Comparison of ENCODE assay signal across 22 cellular contexts in the genomic region with DNA sequence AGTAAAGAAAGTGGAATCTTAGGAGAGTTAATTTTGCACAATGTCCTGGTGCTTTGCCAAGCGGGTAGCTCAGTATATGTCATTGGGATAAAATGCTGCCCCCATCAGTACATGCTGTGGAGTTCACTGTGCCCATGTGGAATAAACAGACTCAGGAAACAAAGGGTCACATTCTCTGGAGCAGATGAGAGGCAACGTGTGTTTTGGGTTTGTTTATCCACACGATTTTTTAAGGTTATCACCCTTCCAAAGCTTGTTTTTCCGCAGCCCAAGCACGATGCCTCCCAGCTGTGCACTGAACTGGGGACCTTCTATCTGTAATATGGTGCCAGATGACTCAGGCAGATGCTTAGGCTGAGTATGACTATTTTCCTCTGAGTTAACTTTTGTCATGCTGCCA. TPM values are rescaled to one million over a fixed set of nuclear protein-coding genes. Genes with fewer than 3 reads are reported as not detected.
DNase-seq lines count a peak whose midpoint lies in the region; ATAC-seq, FAIRE-seq and TF ChIP-seq lines count a peak whose summit lies in the region.
"Had no signal": no experiment of that assay in that cellular context is flagged by ENCODE, and none has a peak within 500 bp of the region (broad histone marks: within the 10 kb centered on the region; RNA-seq: fewer than 3 reads in every experiment).

No MANE protein-coding gene starts in this region.

- intact Hi-C loops in HCT116 (cut with micrococcal nuclease) (no loop called here), endothelial cell of umbilical vein (cut with micrococcal nuclease) (no loop called here)
- intact Hi-C loops in activated CD8-positive, alpha-beta T cell treated with anti-CD3 and anti-CD28 coated beads for 36 hours (cut with micrococcal nuclease) = no loop called here

- H3K4me2 ChIP-seq in HCT116 (ENCODE audit: low read length) (no peak overlapping the region), endothelial cell of umbilical vein (ENCODE audit: insufficient read depth, low read length) (peak overlapping the region; percentile 29), neural progenitor cell (no peak overlapping the region)

- RAD21 ChIA-PET in HCT116 (lab: Charles Lee; ENCODE audit: low non-redundant PET in 1 of 2, low total read pairs in 2 of 2, uncharacterized antibody in 2 of 2, unreplicated experiment in 2 of 2) = no interaction called here

- H3F3A ChIP-seq in neural progenitor cell (ENCODE audit: low read depth) = no peaks in the 10 kb centered on the region

- CTCF ChIA-PET in HCT116 (lab: Charles Lee) (interaction anchor here (0.9 kb wide), 1 partner anchor 74 kb away, joined by 3 read pairs; no protein-coding TSS in a partner anchor), endothelial cell of umbilical vein (lab: Charles Lee) (interaction anchor here (0.9 to 1.4 kb wide), 2 partner anchors 12 to 74 kb away, joined by 3 to 4 read pairs; no protein-coding TSS in a partner anchor)
- CTCF ChIA-PET in activated naive CD4-positive, alpha-beta T cell treated with anti-CD3 and anti-CD28 coated beads, Interleukin-2, amount 10 ng/mL, durations not matched to agents 7 days and 5 days (lab: Charles Lee) = no interaction called here
- CTCF ChIA-PET in activated CD8-positive, alpha-beta T cell treated with anti-CD3 and anti-CD28 coated beads for 36 hours (lab: Charles Lee) = no interaction called here

- H3K4me3 ChIP-seq in HCT116 (replicated peaks in 1 of 2; ENCODE audit: low read depth in 1 of 2, low read length in 2 of 2) (no peak overlapping the region), endothelial cell of umbilical vein (replicated peaks in 1 of 3; ENCODE audit: insufficient read depth in 1 of 3, low read depth in 1 of 3, low read length in 3 of 3) (no peak overlapping the region), neural progenitor cell (no peak overlapping the region)
- H3K4me3 ChIP-seq: pancreas, testis had no signal

- H4K20me1 ChIP-seq in HCT116 (ENCODE audit: insufficient read depth) (no peaks in the 10 kb centered on the region), endothelial cell of umbilical vein (replicated peaks; ENCODE audit: control insufficient read depth, extremely low read depth, insufficient read depth, low read length) (no peaks in the 10 kb centered on the region), neural progenitor cell (ENCODE audit: low read depth) (no peaks in the 10 kb centered on the region)

- no peaks in the 10 kb centered on the region for H3K9me3 Mint-ChIP-seq in neural progenitor cell
- no peaks in the 10 kb centered on the region for H3K9me3 Mint-ChIP-seq in activated naive CD4-positive, alpha-beta T cell treated with anti-CD3 and anti-CD28 coated beads, Interleukin-2, amount 10 ng/mL, durations not matched to agents 7 days and 5 days
- H3K9me3 Mint-ChIP-seq in activated CD8-positive, alpha-beta T cell treated with anti-CD3 and anti-CD28 coated beads for 36 hours = no peaks in the 10 kb centered on the region
- H3K9me3 Mint-ChIP-seq: activated naive CD8-positive, alpha-beta T cell treated with anti-CD3 and anti-CD28 coated beads, Interleukin-2, amount 50 U/mL, for 24 hours; activated T-cell treated with anti-CD3 and anti-CD28 coated beads, Interleukin-2, amount 50 U/mL, for 24 hours had no signal

- H3K27me3 ChIP-seq in HCT116 (ENCODE audit: insufficient read depth, low read length) (no peaks in the 10 kb centered on the region), endothelial cell of umbilical vein (ENCODE audit: control insufficient read depth in 2 of 2, insufficient read depth in 2 of 2, low read length in 2 of 2) (no peaks in the 10 kb centered on the region), neural progenitor cell (no peaks in the 10 kb centered on the region)
- H3K27me3 ChIP-seq: pancreas, testis had no signal

- no peak overlapping the region for H2AFZ ChIP-seq in HCT116 (ENCODE audit: low read depth, low read length, poor library complexity, severe bottlenecking)
- peak overlapping the region; percentile 64 for H2AFZ ChIP-seq in endothelial cell of umbilical vein (ENCODE audit: low read depth, low read length)
- peak overlapping the region; percentile 85 for H2AFZ ChIP-seq in neural progenitor cell (replicated peaks)

- TF ChIP-seq CTCF in HCT116 (IDR thresholded peaks at IDR 0.05 in 2 of 3, conservative IDR thresholded peaks at IDR 0.05 in 1 of 3; ENCODE audit: borderline replicate concordance in 1 of 3, insufficient read depth in 1 of 3, low read depth in 2 of 3, low read length in 2 of 3) = peak in 1 of 3 experiments; percentile 5; a peak in 2 of 6 replicates
- TF ChIP-seq CTCF in endothelial cell of umbilical vein (IDR thresholded peaks at IDR 0.05; ENCODE audit: extremely low read depth in 1 of 2, insufficient read depth in 1 of 2, low read depth in 1 of 2, low read length in 2 of 2) = peak in 1 of 2 donors; percentile 11
- no peak for TF ChIP-seq CTCF in neural progenitor cell (IDR thresholded peaks at IDR 0.05)
- TF ChIP-seq CTCF in activated CD8-positive, alpha-beta T cell treated with anti-CD3 and anti-CD28 coated beads for 36 hours (IDR thresholded peaks at IDR 0.05) = no peak

- H3K4me1 Mint-ChIP-seq in neural progenitor cell = no peaks in the 10 kb centered on the region
- no peaks in the 10 kb centered on the region for H3K4me1 Mint-ChIP-seq in activated naive CD4-positive, alpha-beta T cell treated with anti-CD3 and anti-CD28 coated beads, Interleukin-2, amount 10 ng/mL, durations not matched to agents 7 days and 5 days
- H3K4me1 Mint-ChIP-seq in activated CD8-positive, alpha-beta T cell treated with anti-CD3 and anti-CD28 coated beads for 36 hours (ENCODE audit: low read depth) = no peaks in the 10 kb centered on the region
- H3K4me1 Mint-ChIP-seq: activated naive CD8-positive, alpha-beta T cell treated with anti-CD3 and anti-CD28 coated beads, Interleukin-2, amount 50 U/mL, for 24 hours; T-helper 17 cell had no signal

- H3K4me1 ChIP-seq in HCT116 (ENCODE audit: control insufficient read depth in 1 of 2, insufficient read depth in 2 of 2, low read length in 2 of 2) (no peaks in the 10 kb centered on the region), endothelial cell of umbilical vein (ENCODE audit: control insufficient read depth, extremely low read depth, insufficient read depth, low read length) (peaks cover 7% of the 10 kb centered on the region), neural progenitor cell (no peaks in the 10 kb centered on the region)
- H3K4me1 ChIP-seq: pancreas, testis had no signal

- H3K79me2 ChIP-seq in HCT116 (ENCODE audit: insufficient read depth, low read length) (no peaks in the 10 kb centered on the region), endothelial cell of umbilical vein (ENCODE audit: control insufficient read depth, insufficient read depth, low read length) (no peaks in the 10 kb centered on the region), neural progenitor cell (ENCODE audit: low read depth) (no peaks in the 10 kb centered on the region)

- H3K36me3 ChIP-seq in HCT116 (ENCODE audit: control insufficient read depth in 1 of 2, insufficient read depth in 2 of 2, low read length in 2 of 2) = no peaks in the 10 kb centered on the region
- no peaks in the 10 kb centered on the region for H3K36me3 ChIP-seq in endothelial cell of umbilical vein (ENCODE audit: control insufficient read depth in 2 of 2, extremely low read depth in 1 of 2, insufficient read depth in 2 of 2, low read length in 2 of 2)
- H3K36me3 ChIP-seq in neural progenitor cell = no peaks in the 10 kb centered on the region
- H3K36me3 ChIP-seq: pancreas had no signal

- peak; percentile 55 for FAIRE-seq in endothelial cell of umbilical vein (lab: Jason Lieb, UNC)
- FAIRE-seq: GM12891, pancreas had no signal

- no peaks in the 10 kb centered on the region for H3K27me3 Mint-ChIP-seq in neural progenitor cell (ENCODE audit: insufficient read depth, low read depth)
- H3K27me3 Mint-ChIP-seq in activated naive CD4-positive, alpha-beta T cell treated with anti-CD3 and anti-CD28 coated beads, Interleukin-2, amount 10 ng/mL, durations not matched to agents 7 days and 5 days = no peaks in the 10 kb centered on the region
- H3K27me3 Mint-ChIP-seq in activated CD8-positive, alpha-beta T cell treated with anti-CD3 and anti-CD28 coated beads for 36 hours = peaks cover 10% of the 10 kb centered on the region

- TF ChIP-seq RAD21 in HCT116 (IDR thresholded peaks at IDR 0.05; ENCODE audit: low read depth) = no peak

- no peak overlapping the region for H3K9ac ChIP-seq in HCT116 (ENCODE audit: low read length)
- H3K9ac ChIP-seq in endothelial cell of umbilical vein (replicated peaks; ENCODE audit: extremely low read depth, insufficient read depth, low read length) = no peak overlapping the region
- no peak overlapping the region for H3K9ac ChIP-seq in neural progenitor cell

- H3K9me2 ChIP-seq in HCT116 (ENCODE audit: insufficient read depth) = no peaks in the 10 kb centered on the region

- no TSS peak for BruUV-seq in HCT116 (replicated peaks; lab: Mats Ljungman, UMichigan)
- no TSS peak for BruUV-seq in endothelial cell of umbilical vein (replicated peaks; lab: Mats Ljungman, UMichigan)

- no peaks in the 10 kb centered on the region for H3K36me3 Mint-ChIP-seq in neural progenitor cell
- no peaks in the 10 kb centered on the region for H3K36me3 Mint-ChIP-seq in activated naive CD4-positive, alpha-beta T cell treated with anti-CD3 and anti-CD28 coated beads, Interleukin-2, amount 10 ng/mL, durations not matched to agents 7 days and 5 days
- H3K36me3 Mint-ChIP-seq in activated CD8-positive, alpha-beta T cell treated with anti-CD3 and anti-CD28 coated beads for 36 hours (ENCODE audit: low read depth) = no peaks in the 10 kb centered on the region

- peak; percentile 27 for DNase-seq in AG20443 (ENCODE audit: low spot score)
- no peak for DNase-seq in HCT116 (ENCODE audit: low read depth, low spot score)
- DNase-seq in endothelial cell of umbilical vein (ENCODE audit: low read depth, low spot score) = peak; percentile 85
- no peak for DNase-seq in neural progenitor cell (ENCODE audit: low spot score)
- DNase-seq in activated naive CD4-positive, alpha-beta T cell treated with anti-CD3 and anti-CD28 coated beads, Interleukin-2, amount 10 ng/mL, durations not matched to agents 7 days and 5 days = no peak
- DNase-seq in activated CD8-positive, alpha-beta T cell treated with anti-CD3 and anti-CD28 coated beads for 36 hours = no peak
- DNase-seq: activated naive CD8-positive, alpha-beta T cell treated with anti-CD3 and anti-CD28 coated beads, Interleukin-2, amount 50 U/mL, for 24 hours; activated T-cell treated with anti-CD3 and anti-CD28 coated beads, Interleukin-2, amount 50 U/mL, for 24 hours; DMS53; NCI-H1694 treated with DMSO at 0.1 percent for 48 hours; NCI-H526 treated with DMSO at 0.1 percent for 48 hours; pancreas; stimulated activated CD4-positive, alpha-beta T cell treated with anti-CD3 and anti-CD28 coated beads, Interleukin-15, amount 100 ng/mL, for 24 hours; T-helper 17 cell; testis had no signal

- POLR2A ChIA-PET in HCT116 (lab: Charles Lee) (interaction anchor here (1.0 kb wide), 1 partner anchor 9 kb away, joined by 3 read pairs; no protein-coding TSS in a partner anchor), endothelial cell of umbilical vein (lab: Charles Lee) (no interaction called here)
- POLR2A ChIA-PET in activated CD8-positive, alpha-beta T cell treated with anti-CD3 and anti-CD28 coated beads for 36 hours (lab: Charles Lee) = no interaction called here

- no peak overlapping the region for H3K4me3 Mint-ChIP-seq in neural progenitor cell
- no peak overlapping the region for H3K4me3 Mint-ChIP-seq in activated naive CD4-positive, alpha-beta T cell treated with anti-CD3 and anti-CD28 coated beads, Interleukin-2, amount 10 ng/mL, durations not matched to agents 7 days and 5 days
- no peak overlapping the region for H3K4me3 Mint-ChIP-seq in activated CD8-positive, alpha-beta T cell treated with anti-CD3 and anti-CD28 coated beads for 36 hours
- H3K4me3 Mint-ChIP-seq: activated naive CD8-positive, alpha-beta T cell treated with anti-CD3 and anti-CD28 coated beads, Interleukin-2, amount 50 U/mL, for 24 hours; activated T-cell treated with anti-CD3 and anti-CD28 coated beads, Interleukin-2, amount 50 U/mL, for 24 hours; T-helper 17 cell had no signal

- H3K9me1 ChIP-seq in endothelial cell of umbilical vein (replicated peaks; ENCODE audit: control insufficient read depth, extremely low read depth, insufficient read depth, low read length) = no peaks in the 10 kb centered on the region

- H3K27ac ChIP-seq in HCT116 (ENCODE audit: low read depth, low read length) (no peak overlapping the region), endothelial cell of umbilical vein (ENCODE audit: insufficient read depth, low read depth, low read length) (no peak overlapping the region), neural progenitor cell (no peak overlapping the region)
- H3K27ac ChIP-seq: pancreas, testis had no signal

- dilution Hi-C loops in endothelial cell of umbilical vein (cut with MboI; ENCODE audit: extremely low pct_ligation_motif_present, low sequenced_read_pairs) = no loop called here

- H3K9me3 ChIP-seq in HCT116 (ENCODE audit: control insufficient read depth in 1 of 2, insufficient read depth in 1 of 2, low read depth in 1 of 2, low read length in 2 of 2) (no peaks in the 10 kb centered on the region), endothelial cell of umbilical vein (replicated peaks; ENCODE audit: control insufficient read depth, insufficient read depth, low read length) (no peaks in the 10 kb centered on the region), neural progenitor cell (ENCODE audit: low read depth) (no peaks in the 10 kb centered on the region)
- H3K9me3 ChIP-seq: pancreas, testis had no signal

- H3K27ac Mint-ChIP-seq in neural progenitor cell = no peak overlapping the region
- H3K27ac Mint-ChIP-seq in activated naive CD4-positive, alpha-beta T cell treated with anti-CD3 and anti-CD28 coated beads, Interleukin-2, amount 10 ng/mL, durations not matched to agents 7 days and 5 days = no peak overlapping the region
- H3K27ac Mint-ChIP-seq in activated CD8-positive, alpha-beta T cell treated with anti-CD3 and anti-CD28 coated beads for 36 hours = no peak overlapping the region
- H3K27ac Mint-ChIP-seq: activated naive CD8-positive, alpha-beta T cell treated with anti-CD3 and anti-CD28 coated beads, Interleukin-2, amount 50 U/mL, for 24 hours; activated T-cell treated with anti-CD3 and anti-CD28 coated beads, Interleukin-2, amount 50 U/mL, for 24 hours; T-helper 17 cell had no signal

- ATAC-seq in HCT116 (peak; percentile 72), HG03378 (IDR thresholded peaks at IDR 0.05; ENCODE audit: unreplicated experiment) (no peak), HG02759 (IDR thresholded peaks at IDR 0.05; ENCODE audit: unreplicated experiment) (no peak)
- no peak for ATAC-seq in activated CD8-positive, alpha-beta T cell treated with anti-CD3 and anti-CD28 coated beads for 36 hours
- ATAC-seq: activated naive CD8-positive, alpha-beta T cell treated with anti-CD3 and anti-CD28 coated beads, Interleukin-2, amount 50 U/mL, for 24 hours; Panc1; pancreas; T-helper 17 cell had no signal

- TF ChIP-seq POLR2A in HCT116 (IDR thresholded peaks at IDR 0.05; ENCODE audit: borderline replicate concordance, extremely low read depth, insufficient read depth, insufficient read length) (no peak), endothelial cell of umbilical vein (IDR thresholded peaks at IDR 0.05; ENCODE audit: low read depth, low read length) (no peak)

RNA-seq across cellular contexts. Expression of a gene that starts 6.4 kb away (rescaled TPM):
- not detected for total RNA-seq in HCT116 (2021; ENCODE audit: unreplicated experiment)
- polyA plus RNA-seq in HCT116 (2012) = not detected in 2 replicates
- not detected in 2 replicates for total RNA-seq in endothelial cell of umbilical vein
- polyA plus RNA-seq in endothelial cell of umbilical vein = not detected in 2 replicates
- not detected in 2 replicates for polyA plus RNA-seq in endothelial cell of umbilical vein (2011; cell fraction: cytosol; rRNA removed)
- not detected in 2 replicates for polyA plus RNA-seq in endothelial cell of umbilical vein (2011; cell fraction: nucleus; rRNA removed)
- not detected in 2 replicates for polyA plus RNA-seq in endothelial cell of umbilical vein (2012)
- polyA minus RNA-seq in endothelial cell of umbilical vein = not detected in 2 replicates
- not detected for polyA minus RNA-seq in endothelial cell of umbilical vein (2011; cell fraction: cytosol; rRNA and poly(A)+ RNA removed)
- not detected in 2 replicates for polyA minus RNA-seq in endothelial cell of umbilical vein (2011; cell fraction: nucleus; rRNA and poly(A)+ RNA removed)
- not detected in 2 replicates for total RNA-seq in neural progenitor cell (ENCODE audit: low replicate concordance)
- total RNA-seq in activated CD8-positive, alpha-beta T cell treated with anti-CD3 and anti-CD28 coated beads for 36 hours = not detected
- total RNA-seq: cerebellum, pancreas, T-helper 17 cell, testis had no signal
- polyA plus RNA-seq: BJ, esophagus, pancreas had no signal

RNA-seq across cellular contexts. Expression of a gene that starts 9.9 kb away (rescaled TPM):
- not detected for total RNA-seq in HCT116 (2021; ENCODE audit: unreplicated experiment)
- not detected in 2 replicates for polyA plus RNA-seq in HCT116 (2012)
- total RNA-seq in endothelial cell of umbilical vein = not detected in 2 replicates
- not detected in 2 replicates for polyA plus RNA-seq in endothelial cell of umbilical vein
- polyA plus RNA-seq in endothelial cell of umbilical vein (2011; cell fraction: cytosol; rRNA removed) = not detected in 2 replicates
- polyA plus RNA-seq in endothelial cell of umbilical vein (2011; cell fraction: nucleus; rRNA removed) = not detected in 2 replicates
- polyA plus RNA-seq in endothelial cell of umbilical vein (2012) = not detected in 2 replicates
- not detected in 2 replicates for polyA minus RNA-seq in endothelial cell of umbilical vein
- not detected for polyA minus RNA-seq in endothelial cell of umbilical vein (2011; cell fraction: cytosol; rRNA and poly(A)+ RNA removed)
- polyA minus RNA-seq in endothelial cell of umbilical vein (2011; cell fraction: nucleus; rRNA and poly(A)+ RNA removed) = not detected in 2 replicates
- total RNA-seq in neural progenitor cell (ENCODE audit: low replicate concordance) = not detected in 2 replicates
- total RNA-seq in activated CD8-positive, alpha-beta T cell treated with anti-CD3 and anti-CD28 coated beads for 36 hours = not detected
- total RNA-seq: cerebellum, pancreas, T-helper 17 cell had no signal
- polyA plus RNA-seq: BJ, esophagus, pancreas had no signal

RNA-seq across cellular contexts. Expression of a gene that starts 26.9 kb away (rescaled TPM):
- not detected for total RNA-seq in HCT116 (2021; ENCODE audit: unreplicated experiment)
- not detected in 2 replicates for polyA plus RNA-seq in HCT116 (2012)
- not detected in 2 replicates for total RNA-seq in endothelial cell of umbilical vein
- polyA plus RNA-seq in endothelial cell of umbilical vein = not detected in 2 replicates
- not detected in 2 replicates for polyA plus RNA-seq in endothelial cell of umbilical vein (2011; cell fraction: cytosol; rRNA removed)
- not detected in 2 replicates for polyA plus RNA-seq in endothelial cell of umbilical vein (2011; cell fraction: nucleus; rRNA removed)
- not detected in 2 replicates for polyA plus RNA-seq in endothelial cell of umbilical vein (2012)
- polyA minus RNA-seq in endothelial cell of umbilical vein = not detected in 2 replicates
- polyA minus RNA-seq in endothelial cell of umbilical vein (2011; cell fraction: cytosol; rRNA and poly(A)+ RNA removed) = not detected
- polyA minus RNA-seq in endothelial cell of umbilical vein (2011; cell fraction: nucleus; rRNA and poly(A)+ RNA removed) = not detected in 2 replicates
- total RNA-seq in neural progenitor cell (ENCODE audit: low replicate concordance) = 0.02 and 0.06 TPM in 2 replicates
- total RNA-seq in activated CD8-positive, alpha-beta T cell treated with anti-CD3 and anti-CD28 coated beads for 36 hours = not detected
- total RNA-seq: cerebellum, pancreas, T-helper 17 cell had no signal
- polyA plus RNA-seq: BJ, esophagus, pancreas had no signal

RNA-seq across cellular contexts. Expression of a gene that starts 37.0 kb away (rescaled TPM):
- not detected for total RNA-seq in HCT116 (2021; ENCODE audit: unreplicated experiment)
- polyA plus RNA-seq in HCT116 (2012) = not detected in 2 replicates
- total RNA-seq in endothelial cell of umbilical vein = not detected in 2 replicates
- not detected in 2 replicates for polyA plus RNA-seq in endothelial cell of umbilical vein
- not detected in 2 replicates for polyA plus RNA-seq in endothelial cell of umbilical vein (2011; cell fraction: cytosol; rRNA removed)
- not detected in 2 replicates for polyA plus RNA-seq in endothelial cell of umbilical vein (2011; cell fraction: nucleus; rRNA removed)
- polyA plus RNA-seq in endothelial cell of umbilical vein (2012) = not detected in 2 replicates
- polyA minus RNA-seq in endothelial cell of umbilical vein = not detected in 2 replicates
- not detected for polyA minus RNA-seq in endothelial cell of umbilical vein (2011; cell fraction: cytosol; rRNA and poly(A)+ RNA removed)
- polyA minus RNA-seq in endothelial cell of umbilical vein (2011; cell fraction: nucleus; rRNA and poly(A)+ RNA removed) = not detected in 2 replicates
- not detected in 2 replicates for total RNA-seq in neural progenitor cell (ENCODE audit: low replicate concordance)
- not detected for total RNA-seq in activated CD8-positive, alpha-beta T cell treated with anti-CD3 and anti-CD28 coated beads for 36 hours
- total RNA-seq: cerebellum, pancreas, T-helper 17 cell had no signal
- polyA plus RNA-seq: BJ, esophagus had no signal

RNA-seq across cellular contexts. Expression of a gene that starts 40.2 kb away (rescaled TPM):
- total RNA-seq in HCT116 (2021; ENCODE audit: unreplicated experiment) (not detected), endothelial cell of umbilical vein (not detected in 2 replicates), neural progenitor cell (ENCODE audit: low replicate concordance) (not detected in 2 replicates)
- polyA plus RNA-seq in HCT116 (2012) = not detected in 2 replicates
- polyA plus RNA-seq in endothelial cell of umbilical vein = not detected in 2 replicates
- polyA plus RNA-seq in endothelial cell of umbilical vein (2011; cell fraction: cytosol; rRNA removed) = not detected in 2 replicates
- not detected in 2 replicates for polyA plus RNA-seq in endothelial cell of umbilical vein (2011; cell fraction: nucleus; rRNA removed)
- not detected in 2 replicates for polyA plus RNA-seq in endothelial cell of umbilical vein (2012)
- not detected in 2 replicates for polyA minus RNA-seq in endothelial cell of umbilical vein
- not detected for polyA minus RNA-seq in endothelial cell of umbilical vein (2011; cell fraction: cytosol; rRNA and poly(A)+ RNA removed)
- not detected in 2 replicates for polyA minus RNA-seq in endothelial cell of umbilical vein (2011; cell fraction: nucleus; rRNA and poly(A)+ RNA removed)
- total RNA-seq in activated CD8-positive, alpha-beta T cell treated with anti-CD3 and anti-CD28 coated beads for 36 hours = not detected
- total RNA-seq: cerebellum, pancreas, T-helper 17 cell, testis had no signal
- polyA plus RNA-seq: BJ, esophagus, pancreas had no signal

Comparison
In these comparisons a context has a peak if more than half of its experiments do, and no peak if none do; other contexts are left out.
1. DNase-seq: peak in AG20443 (single experiment) and endothelial cell of umbilical vein (single experiment); none in HCT116 (single experiment), neural progenitor cell (single experiment), activated naive CD4-positive, alpha-beta T cell treated with anti-CD3 and anti-CD28 coated beads, Interleukin-2, amount 10 ng/mL, durations not matched to agents 7 days and 5 days (single experiment) and activated CD8-positive, alpha-beta T cell treated with anti-CD3 and anti-CD28 coated beads for 36 hours (single experiment).
2. CTCF ChIA-PET loops: an anchor here in HCT116 (0.9 kb wide) and endothelial cell of umbilical vein (0.9 to 1.4 kb wide); none called in activated naive CD4-positive, alpha-beta T cell treated with anti-CD3 and anti-CD28 coated beads, Interleukin-2, amount 10 ng/mL, durations not matched to agents 7 days and 5 days and activated CD8-positive, alpha-beta T cell treated with anti-CD3 and anti-CD28 coated beads for 36 hours.